Comparison of ENCODE assay signal across 8 cellular contexts in genomic region chr15:48178612-48178931, GRCh38. TPM values are rescaled to one million over a fixed set of nuclear protein-coding genes. Genes with fewer than 3 reads are reported as not detected.
DNase-seq lines count a peak whose midpoint lies in the region; ATAC-seq and TF ChIP-seq lines count a peak whose summit lies in the region.

No MANE protein-coding gene starts in this region.

- H3K9me3 ChIP-seq in left ventricle myocardium inferior (replicated peaks) (peaks cover 6% of the 10 kb centered on the region), mucosa of rectum (ENCODE audit: control insufficient read depth in 2 of 2, low read length in 2 of 2) (no peaks in the 10 kb centered on the region), aorta (ENCODE audit: control insufficient read depth, low read length) (no peaks in the 10 kb centered on the region)

- 80 to 81% methylated on average over 1 of the region's 1 CpG for WGBS in aorta, 2 donors

- TF ChIP-seq CTCF in left ventricle myocardium inferior (IDR thresholded peaks at IDR 0.05; ENCODE audit: borderline replicate concordance), result no peak
- TF ChIP-seq CTCF in brain microvascular endothelial cell (IDR thresholded peaks at IDR 0.05; ENCODE audit: low read depth, low read length, missing control alignments), result no peak

- H3K36me3 ChIP-seq in left ventricle myocardium inferior (no peaks in the 10 kb centered on the region), brain microvascular endothelial cell (replicated peaks) (no peaks in the 10 kb centered on the region), mucosa of rectum (ENCODE audit: control insufficient read depth in 2 of 2, insufficient read depth in 2 of 2, low read length in 2 of 2) (no peaks in the 10 kb centered on the region), aorta (ENCODE audit: control insufficient read depth in 1 of 2, insufficient read depth in 2 of 2, low read length in 1 of 2) (no peaks in the 10 kb centered on the region)

- no peak overlapping the region for H3K9ac ChIP-seq in mucosa of rectum (ENCODE audit: low read depth in 1 of 2, low read length in 2 of 2)

- DNase-seq in left ventricle myocardium inferior, result no peak
- no peak for DNase-seq in left cardiac atrium
- DNase-seq in brain microvascular endothelial cell, result no peak
- DNase-seq in aorta, result no peak
- no peak for DNase-seq in effector CD8-positive, alpha-beta T cell (lab: John Stamatoyannopoulos, UW)
- DNase-seq in DMS114 treated with DMSO at 0.1 percent for 48 hours (lab: John Stamatoyannopoulos, UW; ENCODE audit: unreplicated experiment), result no peak

- no peak overlapping the region for H3K27ac ChIP-seq in left ventricle myocardium inferior (replicated peaks)
- H3K27ac ChIP-seq in brain microvascular endothelial cell, result no peak overlapping the region
- H3K27ac ChIP-seq in mucosa of rectum (ENCODE audit: low read depth in 2 of 2, low read length in 2 of 2), result no peak overlapping the region
- H3K27ac ChIP-seq in aorta (ENCODE audit: low read depth in 1 of 2, low read length in 2 of 2), result no peak overlapping the region

- intact Hi-C loops in left ventricle myocardium inferior (cut with micrococcal nuclease), result no loop called here
- intact Hi-C loops in left cardiac atrium (cut with DNase I), result no loop called here
- intact Hi-C loops in aorta (cut with DNase I), result loop anchor here in 1 of 2 donors (5.0 to 10.0 kb wide), 2 partner anchors 44 to 156 kb away; partner anchors contain the start of gene DUT

- peak overlapping the region; percentile 75 for H3K4me3 ChIP-seq in left ventricle myocardium inferior
- H3K4me3 ChIP-seq in brain microvascular endothelial cell (ENCODE audit: low read depth, low read length), result peak overlapping the region; percentile 60
- H3K4me3 ChIP-seq in mucosa of rectum (ENCODE audit: low read length in 2 of 2), result peak overlapping the region; percentile 51 to 68
- peak overlapping the region; percentile 65 to 88 for H3K4me3 ChIP-seq in aorta (ENCODE audit: low read length in 2 of 2)

- no peak for ATAC-seq in left cardiac atrium
- no peak for ATAC-seq in aorta (ENCODE audit: low FRiP score)
- no peak for ATAC-seq in HG03521 (IDR thresholded peaks at IDR 0.05; ENCODE audit: unreplicated experiment)

- peaks cover 14% of the 10 kb centered on the region for H3K27me3 ChIP-seq in left ventricle myocardium inferior (ENCODE audit: low read depth)
- H3K27me3 ChIP-seq in brain microvascular endothelial cell (replicated peaks), result no peaks in the 10 kb centered on the region
- H3K27me3 ChIP-seq in mucosa of rectum (ENCODE audit: control insufficient read depth in 2 of 2, insufficient read depth in 2 of 2, low read length in 2 of 2), result no peaks in the 10 kb centered on the region
- no peaks in the 10 kb centered on the region for H3K27me3 ChIP-seq in aorta (ENCODE audit: control insufficient read depth in 1 of 2, insufficient read depth in 2 of 2, low read length in 1 of 2)

- peaks cover 22% of the 10 kb centered on the region for H3K4me1 ChIP-seq in left ventricle myocardium inferior
- H3K4me1 ChIP-seq in mucosa of rectum (ENCODE audit: control insufficient read depth in 2 of 2, insufficient read depth in 2 of 2, low read length in 2 of 2), result no peaks in the 10 kb centered on the region
- H3K4me1 ChIP-seq in aorta (ENCODE audit: control insufficient read depth in 1 of 2, insufficient read depth in 2 of 2, low read length in 2 of 2), result no peaks in the 10 kb centered on the region

- in situ Hi-C loops in brain microvascular endothelial cell (cut with HindIII; ENCODE audit: low pct_ligation_motif_present, low sequenced_read_pairs), result no loop called here

RNA-seq across cellular contexts. Expression of gene MYEF2, which starts 0.5 kb away (rescaled TPM):
- total RNA-seq in left ventricle myocardium inferior (11.9 TPM), left cardiac atrium (10 to 100 TPM in 1 of 2 donors, 1 to 10 TPM in 1; 6.3 to 13.4 TPM), aorta (100 to 1,000 TPM in 1 of 2 donors, 10 to 100 TPM in 1; 73.0 to 105 TPM)
- 10 to 100 TPM; 16.7 to 75.1 TPM for polyA plus RNA-seq in aorta

RNA-seq across cellular contexts. Expression of gene CTXN2, which starts 12.9 kb away (rescaled TPM):
- total RNA-seq in left ventricle myocardium inferior (not detected), left cardiac atrium (not detected), aorta (not detected)
- not detected for polyA plus RNA-seq in aorta

RNA-seq across cellular contexts. Expression of gene SLC12A1, which starts 27.5 kb away (rescaled TPM):
- not detected for total RNA-seq in left ventricle myocardium inferior
- total RNA-seq in left cardiac atrium, result not detected
- under 1 TPM; 0.42 to 0.81 TPM for total RNA-seq in aorta
- polyA plus RNA-seq in aorta, result under 1 TPM in 1 of 2 donors, not detected in 1; 0.23 TPM

RNA-seq across cellular contexts. Expression of gene SLC24A5, which starts 57.8 kb away (rescaled TPM):
- total RNA-seq in left ventricle myocardium inferior, result not detected
- not detected for total RNA-seq in left cardiac atrium
- not detected for total RNA-seq in aorta
- polyA plus RNA-seq in aorta, result under 1 TPM in 1 of 2 donors, not detected in 1; 0.41 TPM
